Comparison of ENCODE assay signal across 12 cellular contexts in the genomic region with DNA sequence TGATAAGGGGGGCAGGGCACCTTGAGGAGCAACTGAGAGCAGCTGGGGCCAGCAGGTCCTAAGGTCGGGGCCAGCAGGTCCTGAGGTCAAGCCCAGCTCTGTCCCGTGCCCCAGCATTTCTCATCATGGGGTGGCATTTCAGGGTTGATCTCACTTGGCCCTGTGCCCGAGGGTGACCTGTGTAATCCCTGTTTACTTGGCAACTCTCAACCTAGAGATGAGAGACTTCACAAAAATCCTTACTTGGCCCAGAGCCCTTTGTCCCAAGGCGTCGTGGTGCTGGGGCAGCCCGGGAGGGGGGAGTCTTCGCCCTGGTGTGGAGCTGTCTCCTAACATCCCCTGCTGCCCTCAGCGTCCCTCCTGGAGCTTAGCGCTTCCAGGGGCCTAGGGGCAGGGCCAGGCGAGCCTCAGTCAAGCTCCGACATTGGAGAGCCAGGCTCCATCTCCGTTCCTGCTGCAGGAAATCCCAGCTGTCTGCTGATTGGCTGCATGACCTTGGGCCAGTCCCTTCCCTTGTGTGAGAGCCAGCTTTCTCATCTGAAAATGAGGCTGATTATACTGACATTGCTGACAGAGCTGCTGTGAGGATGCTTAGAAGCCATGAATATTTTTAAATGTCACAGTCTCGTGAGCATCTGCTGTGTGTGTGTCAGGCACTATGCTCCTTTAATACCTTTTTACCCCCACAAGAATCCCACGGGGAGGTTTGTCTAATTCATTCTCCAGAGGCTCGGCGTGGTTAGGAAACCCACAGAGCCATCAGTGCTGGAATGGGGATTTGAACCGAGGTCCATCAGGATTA.
DNase-seq lines count a peak whose midpoint lies in the region; ATAC-seq and TF ChIP-seq lines count a peak whose summit lies in the region.
"Had no signal": no experiment of that assay in that cellular context is flagged by ENCODE, and none has a peak within 500 bp of the region (broad histone marks: within the 10 kb centered on the region; RNA-seq: fewer than 3 reads in every experiment).

No MANE protein-coding gene starts in this region.

- no peak overlapping the region for H3K4me3 ChIP-seq in MG63
- no peak overlapping the region for H3K4me3 ChIP-seq in choroid plexus epithelial cell (ENCODE audit: low read depth, low read length)

- no peaks in the 10 kb centered on the region for H3K4me1 Mint-ChIP-seq in activated T-cell treated with anti-CD3 and anti-CD28 coated beads, Interleukin-2, amount 50 U/mL, for 72 hours (ENCODE audit: low read depth)

- no peaks in the 10 kb centered on the region for H3K36me3 Mint-ChIP-seq in activated T-cell treated with anti-CD3 and anti-CD28 coated beads, Interleukin-2, amount 50 U/mL, for 72 hours (ENCODE audit: insufficient read depth in 2 of 2)

- DNase-seq in AG08396 (ENCODE audit: low spot score) (peak; percentile 69), MG63 (peak; percentile 95), choroid plexus epithelial cell (ENCODE audit: low read depth) (peak; percentile 44), myocyte (ENCODE audit: low read depth) (peak; percentile 78), NCI-H2196 (lab: John Stamatoyannopoulos, UW; ENCODE audit: unreplicated experiment) (no peak), NCI-H748 (lab: John Stamatoyannopoulos, UW; ENCODE audit: unreplicated experiment) (no peak), GOT3 (lab: John Stamatoyannopoulos, UW) (no peak)
- no peak for DNase-seq in activated T-cell treated with anti-CD3 and anti-CD28 coated beads, Interleukin-2, amount 50 U/mL, for 72 hours
- DNase-seq: activated T-cell treated with anti-CD3 and anti-CD28 coated beads, Interleukin-2, amount 50 U/mL, for 48 hours; C1 segment of cervical spinal cord; caudate nucleus; left colon had no signal

- no peaks in the 10 kb centered on the region for H3K27me3 ChIP-seq in MG63

- no peak overlapping the region for H3K4me3 Mint-ChIP-seq in activated T-cell treated with anti-CD3 and anti-CD28 coated beads, Interleukin-2, amount 50 U/mL, for 72 hours

- H3K27me3 Mint-ChIP-seq in activated T-cell treated with anti-CD3 and anti-CD28 coated beads, Interleukin-2, amount 50 U/mL, for 72 hours (ENCODE audit: low read depth) = no peaks in the 10 kb centered on the region

- H3K36me3 ChIP-seq in MG63 = peaks cover 82% of the 10 kb centered on the region

- no peak overlapping the region for H3K27ac Mint-ChIP-seq in activated T-cell treated with anti-CD3 and anti-CD28 coated beads, Interleukin-2, amount 50 U/mL, for 72 hours

- ATAC-seq in activated T-cell treated with anti-CD3 and anti-CD28 coated beads, Interleukin-2, amount 50 U/mL, for 72 hours (replicated peaks in 1 of 2) = no peak
- ATAC-seq: left colon had no signal

- TF ChIP-seq CTCF in choroid plexus epithelial cell (conservative IDR thresholded peaks at IDR 0.05; ENCODE audit: low read depth, low read length) = no peak

- H3K9me3 Mint-ChIP-seq in activated T-cell treated with anti-CD3 and anti-CD28 coated beads, Interleukin-2, amount 50 U/mL, for 72 hours = no peaks in the 10 kb centered on the region

- no peaks in the 10 kb centered on the region for H3K9me3 ChIP-seq in MG63

Comparison
In these comparisons a context has a peak if more than half of its experiments do, and no peak if none do; other contexts are left out.
1. DNase-seq: peak in AG08396 (single experiment), MG63 (single experiment), choroid plexus epithelial cell (single experiment) and myocyte (single experiment); none in NCI-H2196 (single experiment), NCI-H748 (single experiment), GOT3 (single experiment) and activated T-cell treated with anti-CD3 and anti-CD28 coated beads, Interleukin-2, amount 50 U/mL, for 72 hours (0 of 2).